ENCODE assay signal across 24 cellular contexts in the genomic region with DNA sequence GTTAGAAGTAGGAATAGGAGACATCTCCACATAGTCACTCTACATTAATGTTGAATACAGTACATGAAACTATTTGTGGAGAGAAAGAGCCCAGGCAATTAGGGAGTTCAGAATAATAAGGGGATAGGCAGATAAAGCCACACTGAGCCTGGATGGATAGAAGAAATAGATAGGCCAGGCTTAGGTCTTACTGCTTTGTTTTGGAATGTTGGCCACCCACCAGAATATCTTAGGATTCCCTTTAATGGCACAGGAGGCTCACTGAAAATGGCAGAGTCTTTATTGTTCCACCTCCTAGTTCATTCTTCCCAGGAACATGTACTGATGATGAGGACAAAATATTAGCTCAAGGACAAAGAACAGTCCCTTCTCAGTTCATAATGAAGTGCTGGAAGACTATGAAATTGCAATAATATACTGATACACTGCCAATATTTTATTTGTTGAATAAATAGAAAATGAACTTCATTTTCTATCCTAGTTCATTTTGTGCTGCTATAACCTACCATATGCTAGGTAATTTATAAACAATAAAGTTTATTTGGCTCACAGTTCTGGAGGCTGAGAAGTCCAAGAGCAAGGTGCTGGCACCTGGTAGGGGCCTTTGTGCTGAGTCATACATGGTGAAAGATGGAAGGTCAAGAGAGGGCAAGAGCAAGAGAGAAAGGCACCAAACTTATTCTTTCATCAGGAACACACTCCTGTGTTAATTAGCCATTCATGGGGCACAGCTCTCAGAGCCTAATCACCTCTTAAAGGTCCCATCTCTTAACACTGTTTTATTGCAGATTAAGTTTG.
"Had no signal": no experiment of that assay in that cellular context is flagged by ENCODE, and none has a peak within 500 bp of the region (broad histone marks: within the 10 kb centered on the region; RNA-seq: fewer than 3 reads in every experiment).

No MANE protein-coding gene starts in this region.

- H3K4me3 ChIP-seq: breast epithelium, Peyer's patch, SJCRH30 had no signal

- H3K9ac ChIP-seq: SK-N-SH had no signal

- H3K9me3 ChIP-seq: breast epithelium, Peyer's patch, SJCRH30, SK-N-SH had no signal

- H3K4me2 ChIP-seq: SK-N-SH had no signal

- ATAC-seq: activated CD4-positive, CD25-positive, alpha-beta regulatory T cell treated with anti-CD3 and anti-CD28 coated beads, Interleukin-2, amount 50 U/mL, for 24 hours; activated CD8-positive, alpha-beta T cell treated with anti-CD3 and anti-CD28 coated beads, Interleukin-2, amount 10 ng/mL, durations not matched to agents 7 days and 5 days had no signal

- DNase-seq: activated CD4-positive, alpha-beta T cell treated with anti-CD3 and anti-CD28 coated beads for 48 hours; activated CD4-positive, alpha-beta T cell treated with anti-CD3 and anti-CD28 coated beads, Interleukin-2, amount 50 U/mL, for 4 hours; activated CD8-positive, alpha-beta memory T cell treated with anti-CD3 and anti-CD28 coated beads, Interleukin-2, amount 50 U/mL, for 48 hours; activated CD8-positive, alpha-beta T cell treated with anti-CD3 and anti-CD28 coated beads, Interleukin-2, amount 10 ng/mL, durations not matched to agents 7 days and 5 days; activated naive CD4-positive, alpha-beta T cell treated with anti-CD3 and anti-CD28 coated beads, Interleukin-2, amount 50 U/mL, for 16 hours; activated naive CD8-positive, alpha-beta T cell treated with anti-CD3 and anti-CD28 coated beads, Interleukin-2, amount 10 ng/mL, durations not matched to agents 7 days and 5 days; activated T-cell treated with anti-CD3 and anti-CD28 coated beads, Interleukin-2, amount 50 U/mL, for 1 hour; aorta; central memory CD4-positive, alpha-beta T cell; Karpas-422; NCI-H1105 treated with DMSO at 0.1 percent for 48 hours; NCI-H1436 treated with DMSO at 0.1 percent for 48 hours; NCI-H187; NCI-H2081; NCI-H510A; NCI-H526 treated with DMSO at 0.1 percent for 48 hours; Peyer's patch; Right ventricle myocardium superior; SJCRH30; SK-N-SH; T-helper 1 cell had no signal

- H3K4me1 ChIP-seq: breast epithelium, Peyer's patch, SJCRH30 had no signal

- H3K27ac ChIP-seq: breast epithelium, Peyer's patch, RWPE1, SJCRH30 had no signal

- H3K36me3 ChIP-seq: breast epithelium, Peyer's patch had no signal

- H3K27me3 ChIP-seq: breast epithelium, Peyer's patch, SJCRH30 had no signal
